In the genomic region with DNA sequence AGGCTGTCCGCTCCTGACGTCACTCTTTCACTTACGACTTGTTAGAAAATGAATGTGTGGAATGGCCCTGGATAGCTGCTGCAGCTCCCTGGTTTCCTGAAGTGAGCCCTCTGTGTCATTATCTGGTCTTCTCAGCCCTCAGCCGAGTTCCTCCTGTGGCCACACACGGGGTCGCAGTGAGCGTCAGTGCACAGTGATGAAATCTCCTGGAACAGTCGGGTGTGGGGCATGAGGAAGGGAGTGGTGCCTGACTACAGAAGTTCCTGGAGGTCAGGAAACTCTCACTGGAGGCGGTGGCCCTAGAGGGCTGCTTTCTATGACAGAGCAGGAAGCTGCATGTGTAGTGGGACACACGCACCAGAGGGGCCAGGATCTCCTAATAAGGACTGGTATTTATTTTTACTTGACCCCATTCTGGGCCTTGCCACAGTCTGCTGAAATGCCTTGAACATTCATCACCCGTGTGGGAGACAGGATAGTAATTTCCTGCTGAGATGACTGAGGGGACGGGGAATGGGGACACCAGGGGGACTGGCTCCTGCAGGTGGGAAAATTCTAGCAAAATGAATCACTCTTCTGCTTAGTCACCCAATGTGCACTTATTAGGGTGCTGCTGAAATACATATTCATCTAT, we compare ENCODE assay signal across 8 cellular contexts.
DNase-seq lines count a peak whose midpoint lies in the region; ATAC-seq and TF ChIP-seq lines count a peak whose summit lies in the region.
"Not testable (repeated sequence)": the region's sequence is repeated elsewhere in the genome, so short reads cannot be mapped to it uniquely, and the experiment has no call there.

No MANE protein-coding gene starts in this region.

- H3K36me3 ChIP-seq in SJSA1; brain microvascular endothelial cell (replicated peaks): not testable (repeated sequence)
- H3K36me3 ChIP-seq in left lung = peaks cover 0 to 12% of the 10 kb centered on the region in 2 donors

- not testable (repeated sequence) for H3K27me3 ChIP-seq in SJSA1 (replicated peaks); brain microvascular endothelial cell (replicated peaks); left lung

- DNase-seq in ELF-1 (ENCODE audit: low read depth, low spot score) (peak; percentile 72), KG1 (lab: John Stamatoyannopoulos, UW) (peak; percentile 49), SJSA1 (ENCODE audit: low read depth in 1 of 2, low spot score in 2 of 2) (peak; percentile 97 to 98), brain microvascular endothelial cell (peak; percentile 100), fibroblast of the aortic adventitia (ENCODE audit: low read depth) (peak; percentile 87), left lung (peak in 1 of 2 donors; percentile 81), posterior vena cava (ENCODE audit: low spot score) (peak; percentile 95), ureter (ENCODE audit: low spot score) (peak; percentile 74)

- peak; percentile 46 for TF ChIP-seq CTCF in brain microvascular endothelial cell (IDR thresholded peaks at IDR 0.05; ENCODE audit: low read depth, low read length, missing control alignments)
- TF ChIP-seq CTCF in fibroblast of the aortic adventitia (IDR thresholded peaks at IDR 0.05; ENCODE audit: insufficient read depth, low read length) = peak; percentile 29
- TF ChIP-seq CTCF in left lung (IDR thresholded peaks at IDR 0.05) = peak in 1 of 2 donors; percentile 27

- H3K4me1 ChIP-seq in SJSA1 (replicated peaks) (peaks cover 75% of the 10 kb centered on the region), left lung (peaks cover 0 to 31% of the 10 kb centered on the region in 2 donors)

- intact Hi-C loops in left lung (cut with DNase I); posterior vena cava (cut with DNase I): not testable (repeated sequence)

- peak; percentile 81 for ATAC-seq in left lung

- in situ Hi-C loops in brain microvascular endothelial cell (cut with HindIII; ENCODE audit: low pct_ligation_motif_present, low sequenced_read_pairs) = not testable (repeated sequence)

- H3K27ac ChIP-seq in SJSA1 (peak overlapping the region; percentile 90), brain microvascular endothelial cell (peak overlapping the region; percentile 100), left lung (peak overlapping the region; percentile 62 to 64)

- not testable (repeated sequence) for H3K9me3 ChIP-seq in SJSA1 (replicated peaks); left lung

- H3K4me3 ChIP-seq in SJSA1; brain microvascular endothelial cell (ENCODE audit: low read depth, low read length); fibroblast of the aortic adventitia (ENCODE audit: low read depth, low read length); left lung: not testable (repeated sequence)
